In genomic region chr12:53505086-53505485, GRCh38 we compare ENCODE assay signal across 13 cellular contexts. TPM values are rescaled to one million over a fixed set of nuclear protein-coding genes. Genes with fewer than 3 reads are reported as not detected.
DNase-seq lines count a peak whose midpoint lies in the region; ATAC-seq, FAIRE-seq and TF ChIP-seq lines count a peak whose summit lies in the region.
"Had no signal": no experiment of that assay in that cellular context is flagged by ENCODE, and none has a peak within 500 bp of the region (broad histone marks: within the 10 kb centered on the region; RNA-seq: fewer than 3 reads in every experiment).

No MANE protein-coding gene starts in this region.

- TF ChIP-seq CTCF in heart left ventricle (IDR thresholded peaks at IDR 0.05), result no peak
- TF ChIP-seq CTCF in HepG2 (CRISPR knock-in tag; IDR thresholded peaks at IDR 0.05), result no peak
- TF ChIP-seq CTCF in GM10266 (IDR thresholded peaks at IDR 0.05; ENCODE audit: control insufficient read depth, insufficient read depth, low read depth, missing control alignments), result no peak

- ATAC-seq in left cardiac atrium, result no peak
- ATAC-seq in heart left ventricle, result no peak
- ATAC-seq in HepG2, result no peak

- CTCF ChIA-PET in HepG2 (lab: Yijun Ruan, JAX; ENCODE audit: low intra/inter-chr PET ratio, low total read pairs), result no interaction called here

- H3K79me2 ChIP-seq in HepG2 (ENCODE audit: insufficient read depth, low read length), result peaks cover 16% of the 10 kb centered on the region
- H3K79me2 ChIP-seq in Karpas-422 (ENCODE audit: low read length), result peaks cover 25% of the 10 kb centered on the region

- no peaks in the 10 kb centered on the region for H3K9me2 ChIP-seq in Karpas-422 (replicated peaks; ENCODE audit: insufficient read depth, low read length)

- intact Hi-C loops in left cardiac atrium (cut with DNase I), result loop anchor here (5.0 to 10.0 kb wide), 2 partner anchors 153 to 180 kb away; partner anchors contain the start of gene AAAS (in 1 of the 2)
- intact Hi-C loops in heart left ventricle (cut with DNase I), result loop anchor here in 9 of 10 donors (5.0 to 10.0 kb wide), 6 partner anchors 78 to 290 kb away; partner anchors contain the start of genes AAAS (in 6 of the 9) and AMHR2 (in 1 of the 9)
- intact Hi-C loops in HepG2 (cut with micrococcal nuclease; ENCODE audit: unreplicated experiment), result loop anchor here (5.0 kb wide), 1 partner anchor 33 kb away; no protein-coding TSS in a partner anchor

- POLR2A ChIA-PET in HepG2 (lab: Yijun Ruan, JAX), result no interaction called here

- H3K9me3 ChIP-seq in heart left ventricle, result no peaks in the 10 kb centered on the region
- no peaks in the 10 kb centered on the region for H3K9me3 ChIP-seq in HepG2 (ENCODE audit: low read length)
- H3K9me3 ChIP-seq in Karpas-422 (ENCODE audit: low read length), result no peaks in the 10 kb centered on the region

- TF ChIP-seq RAD21 in HepG2 (CRISPR knock-in tag; IDR thresholded peaks at IDR 0.05), result no peak

- H3K9ac ChIP-seq in HepG2 (ENCODE audit: insufficient read depth, low read depth, low read length) (no peak overlapping the region), Karpas-422 (ENCODE audit: low read length) (no peak overlapping the region)

- TF ChIP-seq POLR2A in heart left ventricle (IDR thresholded peaks at IDR 0.05) (no peak), HepG2 (IDR thresholded peaks at IDR 0.05; ENCODE audit: insufficient read depth in 1 of 2, low read depth in 2 of 2, low read length in 2 of 2) (no peak)

- peaks cover 5 to 43% (median 30%) of the 10 kb centered on the region in 12 donors for H3K4me1 ChIP-seq in heart left ventricle
- H3K4me1 ChIP-seq in HepG2 (ENCODE audit: insufficient read depth, low read length), result peaks cover 18% of the 10 kb centered on the region
- peaks cover 34% of the 10 kb centered on the region for H3K4me1 ChIP-seq in Karpas-422 (ENCODE audit: low read length)

- H4K20me1 ChIP-seq in HepG2 (ENCODE audit: insufficient read depth, low read length) (no peaks in the 10 kb centered on the region), Karpas-422 (ENCODE audit: insufficient read depth, low read depth, low read length) (no peaks in the 10 kb centered on the region; the same call in 1 of the 2 replicates)

- peak; percentile 38 for DNase-seq in left cardiac atrium
- DNase-seq in heart left ventricle, result no peak
- peak; percentile 48 for DNase-seq in amniotic epithelial cell (ENCODE audit: low read depth)
- DNase-seq in HepG2 (ENCODE audit: low spot score), result no peak
- no peak for DNase-seq in GM10266 (ENCODE audit: extremely low spot score)
- DNase-seq in iPS-NIHi11 (ENCODE audit: low spot score), result no peak
- DNase-seq in Karpas-422, result no peak
- DNase-seq in inferior parietal cortex (ENCODE audit: extremely low spot score), result no peak
- DNase-seq: activated CD4-positive, alpha-beta T cell treated with anti-CD3 and anti-CD28 coated beads for 4 hours; NCI-H69 had no signal

- no TSS peak for BruUV-seq in HepG2 (replicated peaks; lab: Mats Ljungman, UMichigan)

- H3K4me3 ChIP-seq in heart left ventricle (no peak overlapping the region), HepG2 (replicated peaks in 1 of 3; ENCODE audit: insufficient read depth in 1 of 3, low read depth in 2 of 3, low read length in 3 of 3) (no peak overlapping the region), Karpas-422 (ENCODE audit: low read length) (no peak overlapping the region)

- TF ChIP-seq EP300 in HepG2 (IDR thresholded peaks at IDR 0.05; ENCODE audit: low read depth in 2 of 2, low read length in 2 of 2) (no peak), HepG2 (CRISPR knock-in tag; IDR thresholded peaks at IDR 0.05; ENCODE audit: borderline replicate concordance) (no peak)

- H3K4me2 ChIP-seq in HepG2 (ENCODE audit: low read depth, low read length), result no peak overlapping the region
- H3K4me2 ChIP-seq in Karpas-422 (ENCODE audit: low read depth, low read length, poor library complexity, severe bottlenecking), result no peak overlapping the region

- no peak overlapping the region for H2AFZ ChIP-seq in HepG2 (ENCODE audit: low read length)
- H2AFZ ChIP-seq in Karpas-422 (ENCODE audit: low read length), result no peak overlapping the region

- in situ Hi-C loops in HepG2 (cut with HindIII; ENCODE audit: extremely low pct_ligation_motif_present, low pct_unique_long_range_greater_than_20kb), result no loop called here

- no peaks in the 10 kb centered on the region for H3K27me3 ChIP-seq in heart left ventricle
- H3K27me3 ChIP-seq in HepG2 (ENCODE audit: control insufficient read depth in 1 of 2, insufficient read depth in 2 of 2, low read length in 2 of 2), result no peaks in the 10 kb centered on the region; a peak in 1 of 5 replicates
- H3K27me3 ChIP-seq in Karpas-422 (ENCODE audit: low read length), result no peaks in the 10 kb centered on the region

- H3K27ac ChIP-seq in heart left ventricle, result peak overlapping the region in 1 of 12 donors; percentile 10
- no peak overlapping the region for H3K27ac ChIP-seq in HepG2 (ENCODE audit: extremely low read length, insufficient read depth, low read length)
- no peak overlapping the region for H3K27ac ChIP-seq in Karpas-422 (ENCODE audit: low read length)

- peaks cover 0 to 42% (median 26%) of the 10 kb centered on the region in 9 donors for H3K36me3 ChIP-seq in heart left ventricle
- H3K36me3 ChIP-seq in HepG2 (replicated peaks in 1 of 2; ENCODE audit: control insufficient read depth in 1 of 2, insufficient read depth in 2 of 2, low read length in 2 of 2), result peaks cover 10 to 23% of the 10 kb centered on the region in 2 experiments; a peak in 4 of 5 replicates
- H3K36me3 ChIP-seq in Karpas-422 (ENCODE audit: insufficient read depth, low read length), result peaks cover 8% of the 10 kb centered on the region; the same call in 1 of the 2 replicates

- 79 to 90% (median 87%) methylated on average over 9 to 10 of the region's 10 CpGs for WGBS in heart left ventricle, 4 donors
- WGBS in HepG2 (ENCODE audit: low lambda C conversion rate), result 91% methylated on average over 9 of the region's 10 CpGs

- FAIRE-seq in HepG2 (lab: Jason Lieb, UNC), result no peak

RNA-seq across cellular contexts. Expression of gene NPFF, which starts 2.2 kb away (rescaled TPM):
- total RNA-seq in left cardiac atrium (not detected), heart left ventricle (not detected), HepG2 (2016; rRNA removed; fragmentation: Illumina TruSeq; extraction: Trizol) (0.51 TPM in 1 of 2 replicates, not detected in the other)
- polyA plus RNA-seq in heart left ventricle (not detected), HepG2 (2011; rRNA removed) (not detected in 2 replicates)
- total RNA-seq in HepG2 (2016; cell fraction: cytosol; rRNA removed; fragmentation: Illumina TruSeq; extraction: Trizol; ENCODE audit: low read depth), result not detected in 2 replicates
- total RNA-seq in HepG2 (2016; cell fraction: insoluble cytoplasmic fraction; rRNA removed; fragmentation: Illumina TruSeq; extraction: Trizol), result 0.56 TPM in 1 of 2 replicates, not detected in the other
- total RNA-seq in HepG2 (2016; cell fraction: membrane; rRNA removed; fragmentation: Illumina TruSeq; extraction: Trizol), result not detected in 2 replicates
- total RNA-seq in HepG2 (2016; cell fraction: nucleus; rRNA removed; fragmentation: Illumina TruSeq; extraction: Trizol), result not detected in 2 replicates
- polyA plus RNA-seq in HepG2 (2011; cell fraction: cytosol; rRNA removed), result not detected in 2 replicates
- polyA plus RNA-seq in HepG2 (2011; cell fraction: nucleus; rRNA removed), result 0.48 TPM in 1 of 2 replicates, not detected in the other
- polyA plus RNA-seq in HepG2 (2012), result 0.41 TPM in 1 of 2 replicates, not detected in the other
- polyA plus RNA-seq in HepG2 (2016; cell fraction: cytosol; fragmentation: Illumina TruSeq; extraction: Trizol; ENCODE audit: low read depth), result 0.25 TPM in 1 of 2 replicates, not detected in the other
- polyA plus RNA-seq in HepG2 (2016; cell fraction: insoluble cytoplasmic fraction; fragmentation: Illumina TruSeq; extraction: Trizol; ENCODE audit: low read depth), result not detected in 2 replicates
- polyA plus RNA-seq in HepG2 (2016; cell fraction: membrane; fragmentation: Illumina TruSeq; extraction: Trizol; ENCODE audit: low read depth), result not detected in 2 replicates
- 1.2 TPM in 1 of 2 replicates, not detected in the other for polyA plus RNA-seq in HepG2 (2016; cell fraction: nucleus; fragmentation: Illumina TruSeq; extraction: Trizol; ENCODE audit: insufficient read depth, low read depth)
- polyA minus RNA-seq in HepG2 (2011; rRNA and poly(A)+ RNA removed; ENCODE audit: low replicate concordance), result not detected in 2 replicates
- polyA minus RNA-seq in HepG2 (2011; cell fraction: cytosol; rRNA and poly(A)+ RNA removed), result not detected in 2 replicates
- polyA minus RNA-seq in HepG2 (2011; cell fraction: nucleus; rRNA and poly(A)+ RNA removed), result not detected in 2 replicates
- 1.0 TPM in 1 of 2 replicates, not detected in the other for total RNA-seq in Karpas-422 (2014; rRNA removed; shearing (Covaris generic); ENCODE audit: low replicate concordance)
- total RNA-seq: H4, progenitor cell of endocrine pancreas had no signal
- polyA plus RNA-seq: BJ had no signal

RNA-seq across cellular contexts. Expression of gene TARBP2, which starts 4.0 kb away (rescaled TPM):
- total RNA-seq in left cardiac atrium, result 10 to 100 TPM; 12.5 to 15.3 TPM
- total RNA-seq in heart left ventricle, result 10 to 100 TPM in 5 of 9 donors, 1 to 10 TPM in 4; 7.8 to 19.5 (median 10.1) TPM
- 10 to 100 TPM; 12.6 to 23.5 TPM for polyA plus RNA-seq in heart left ventricle
- 39.5 and 55.5 TPM in 2 replicates for total RNA-seq in HepG2 (2016; rRNA removed; fragmentation: Illumina TruSeq; extraction: Trizol)
- total RNA-seq in HepG2 (2016; cell fraction: cytosol; rRNA removed; fragmentation: Illumina TruSeq; extraction: Trizol; ENCODE audit: low read depth), result 73.3 and 74.5 TPM in 2 replicates
- 37.9 and 54.0 TPM in 2 replicates for total RNA-seq in HepG2 (2016; cell fraction: insoluble cytoplasmic fraction; rRNA removed; fragmentation: Illumina TruSeq; extraction: Trizol)
- total RNA-seq in HepG2 (2016; cell fraction: membrane; rRNA removed; fragmentation: Illumina TruSeq; extraction: Trizol), result 79.2 and 87.3 TPM in 2 replicates
- total RNA-seq in HepG2 (2016; cell fraction: nucleus; rRNA removed; fragmentation: Illumina TruSeq; extraction: Trizol), result 45.3 and 52.6 TPM in 2 replicates
- 47.0 and 49.2 TPM in 2 replicates for polyA plus RNA-seq in HepG2 (2011; rRNA removed)
- polyA plus RNA-seq in HepG2 (2011; cell fraction: cytosol; rRNA removed), result 34.4 and 52.5 TPM in 2 replicates
- 186 and 198 TPM in 2 replicates for polyA plus RNA-seq in HepG2 (2011; cell fraction: nucleus; rRNA removed)
- polyA plus RNA-seq in HepG2 (2012), result 22.1 and 25.4 TPM in 2 replicates
- polyA plus RNA-seq in HepG2 (2016; cell fraction: cytosol; fragmentation: Illumina TruSeq; extraction: Trizol; ENCODE audit: low read depth), result 64.6 and 72.6 TPM in 2 replicates
- polyA plus RNA-seq in HepG2 (2016; cell fraction: insoluble cytoplasmic fraction; fragmentation: Illumina TruSeq; extraction: Trizol; ENCODE audit: low read depth), result 32.5 and 37.2 TPM in 2 replicates
- polyA plus RNA-seq in HepG2 (2016; cell fraction: membrane; fragmentation: Illumina TruSeq; extraction: Trizol; ENCODE audit: low read depth), result 60.8 and 63.3 TPM in 2 replicates
- 85.1 and 85.5 TPM in 2 replicates for polyA plus RNA-seq in HepG2 (2016; cell fraction: nucleus; fragmentation: Illumina TruSeq; extraction: Trizol; ENCODE audit: insufficient read depth, low read depth)
- 46.1 and 74.4 TPM in 2 replicates for polyA minus RNA-seq in HepG2 (2011; rRNA and poly(A)+ RNA removed; ENCODE audit: low replicate concordance)
- 11.2 and 16.6 TPM in 2 replicates for polyA minus RNA-seq in HepG2 (2011; cell fraction: cytosol; rRNA and poly(A)+ RNA removed)
- polyA minus RNA-seq in HepG2 (2011; cell fraction: nucleus; rRNA and poly(A)+ RNA removed), result 46.1 and 50.8 TPM in 2 replicates
- total RNA-seq in Karpas-422 (2014; rRNA removed; shearing (Covaris generic); ENCODE audit: low replicate concordance), result 37.0 and 65.7 TPM in 2 replicates

RNA-seq across cellular contexts. Expression of gene MAP3K12, which starts 5.8 kb away (rescaled TPM):
- total RNA-seq in left cardiac atrium (1 to 10 TPM; 9.1 to 9.7 TPM), heart left ventricle (10 to 100 TPM in 2 of 9 donors, 1 to 10 TPM in 7; 3.3 to 12.6 (median 4.2) TPM), HepG2 (2016; rRNA removed; fragmentation: Illumina TruSeq; extraction: Trizol) (0.13 and 0.20 TPM in 2 replicates)
- polyA plus RNA-seq in heart left ventricle (1 to 10 TPM; 4.5 to 6.5 TPM), HepG2 (2011; rRNA removed) (1.1 and 1.3 TPM in 2 replicates)
- total RNA-seq in HepG2 (2016; cell fraction: cytosol; rRNA removed; fragmentation: Illumina TruSeq; extraction: Trizol; ENCODE audit: low read depth), result under 0.01 and 0.10 TPM in 2 replicates
- total RNA-seq in HepG2 (2016; cell fraction: insoluble cytoplasmic fraction; rRNA removed; fragmentation: Illumina TruSeq; extraction: Trizol), result 0.25 and 0.28 TPM in 2 replicates
- 0.03 and 0.25 TPM in 2 replicates for total RNA-seq in HepG2 (2016; cell fraction: membrane; rRNA removed; fragmentation: Illumina TruSeq; extraction: Trizol)
- 0.16 and 0.28 TPM in 2 replicates for total RNA-seq in HepG2 (2016; cell fraction: nucleus; rRNA removed; fragmentation: Illumina TruSeq; extraction: Trizol)
- polyA plus RNA-seq in HepG2 (2011; cell fraction: cytosol; rRNA removed), result 0.23 and 0.60 TPM in 2 replicates
- polyA plus RNA-seq in HepG2 (2011; cell fraction: nucleus; rRNA removed), result 5.5 and 6.6 TPM in 2 replicates
- 1.9 and 2.3 TPM in 2 replicates for polyA plus RNA-seq in HepG2 (2012)
- polyA plus RNA-seq in HepG2 (2016; cell fraction: cytosol; fragmentation: Illumina TruSeq; extraction: Trizol; ENCODE audit: low read depth), result 0.02 TPM in 1 of 2 replicates, not detected in the other
- polyA plus RNA-seq in HepG2 (2016; cell fraction: insoluble cytoplasmic fraction; fragmentation: Illumina TruSeq; extraction: Trizol; ENCODE audit: low read depth), result 0.05 and 0.10 TPM in 2 replicates
- polyA plus RNA-seq in HepG2 (2016; cell fraction: membrane; fragmentation: Illumina TruSeq; extraction: Trizol; ENCODE audit: low read depth), result not detected in 2 replicates
- 0.34 and 1.5 TPM in 2 replicates for polyA plus RNA-seq in HepG2 (2016; cell fraction: nucleus; fragmentation: Illumina TruSeq; extraction: Trizol; ENCODE audit: insufficient read depth, low read depth)
- polyA minus RNA-seq in HepG2 (2011; rRNA and poly(A)+ RNA removed; ENCODE audit: low replicate concordance), result 1.4 and 3.4 TPM in 2 replicates
- 0.26 and 0.49 TPM in 2 replicates for polyA minus RNA-seq in HepG2 (2011; cell fraction: cytosol; rRNA and poly(A)+ RNA removed)
- polyA minus RNA-seq in HepG2 (2011; cell fraction: nucleus; rRNA and poly(A)+ RNA removed), result 1.3 and 1.6 TPM in 2 replicates
- total RNA-seq in Karpas-422 (2014; rRNA removed; shearing (Covaris generic); ENCODE audit: low replicate concordance), result 21.9 and 24.8 TPM in 2 replicates

RNA-seq across cellular contexts. Expression of gene PCBP2, which starts 53.2 kb away (rescaled TPM):
- total RNA-seq in left cardiac atrium (100 to 1,000 TPM; 504 to 545 TPM), heart left ventricle (100 to 1,000 TPM; 293 to 642 (median 559) TPM), HepG2 (2016; rRNA removed; fragmentation: Illumina TruSeq; extraction: Trizol) (154 and 265 TPM in 2 replicates)
- polyA plus RNA-seq in heart left ventricle (100 to 1,000 TPM; 290 to 343 TPM), HepG2 (2011; rRNA removed) (345 and 390 TPM in 2 replicates)
- 156 and 172 TPM in 2 replicates for total RNA-seq in HepG2 (2016; cell fraction: cytosol; rRNA removed; fragmentation: Illumina TruSeq; extraction: Trizol; ENCODE audit: low read depth)
- 132 and 265 TPM in 2 replicates for total RNA-seq in HepG2 (2016; cell fraction: insoluble cytoplasmic fraction; rRNA removed; fragmentation: Illumina TruSeq; extraction: Trizol)
- 447 and 497 TPM in 2 replicates for total RNA-seq in HepG2 (2016; cell fraction: membrane; rRNA removed; fragmentation: Illumina TruSeq; extraction: Trizol)
- total RNA-seq in HepG2 (2016; cell fraction: nucleus; rRNA removed; fragmentation: Illumina TruSeq; extraction: Trizol), result 279 and 306 TPM in 2 replicates
- polyA plus RNA-seq in HepG2 (2011; cell fraction: cytosol; rRNA removed), result 323 and 364 TPM in 2 replicates
- 477 and 513 TPM in 2 replicates for polyA plus RNA-seq in HepG2 (2011; cell fraction: nucleus; rRNA removed)
- polyA plus RNA-seq in HepG2 (2012), result 786 and 1,014 TPM in 2 replicates
- 954 and 1,027 TPM in 2 replicates for polyA plus RNA-seq in HepG2 (2016; cell fraction: cytosol; fragmentation: Illumina TruSeq; extraction: Trizol; ENCODE audit: low read depth)
- 599 and 702 TPM in 2 replicates for polyA plus RNA-seq in HepG2 (2016; cell fraction: insoluble cytoplasmic fraction; fragmentation: Illumina TruSeq; extraction: Trizol; ENCODE audit: low read depth)
- polyA plus RNA-seq in HepG2 (2016; cell fraction: membrane; fragmentation: Illumina TruSeq; extraction: Trizol; ENCODE audit: low read depth), result 1,162 and 1,386 TPM in 2 replicates
- polyA plus RNA-seq in HepG2 (2016; cell fraction: nucleus; fragmentation: Illumina TruSeq; extraction: Trizol; ENCODE audit: insufficient read depth, low read depth), result 670 and 689 TPM in 2 replicates
- polyA minus RNA-seq in HepG2 (2011; rRNA and poly(A)+ RNA removed; ENCODE audit: low replicate concordance), result 709 and 1,043 TPM in 2 replicates
- 515 and 646 TPM in 2 replicates for polyA minus RNA-seq in HepG2 (2011; cell fraction: cytosol; rRNA and poly(A)+ RNA removed)
- polyA minus RNA-seq in HepG2 (2011; cell fraction: nucleus; rRNA and poly(A)+ RNA removed), result 549 and 596 TPM in 2 replicates
- 340 and 447 TPM in 2 replicates for total RNA-seq in Karpas-422 (2014; rRNA removed; shearing (Covaris generic); ENCODE audit: low replicate concordance)

Comparison
In these comparisons a context has a peak if more than half of its experiments do, and no peak if none do; other contexts are left out.
1. DNase-seq: peak in left cardiac atrium (single experiment) and amniotic epithelial cell (single experiment); none in heart left ventricle (0 of 5), HepG2 (single experiment), GM10266 (single experiment), iPS-NIHi11 (single experiment), Karpas-422 (single experiment) and inferior parietal cortex (single experiment).